2 cellular contexts compared by ENCODE assay signal in genomic region chr9:127586096-127586495, GRCh38.
TF ChIP-seq lines count a peak whose summit lies in the region.

No MANE protein-coding gene starts in this region.

TF ChIP-seq in K562, 482 proteins besides CTCF, POLR2A, EP300 and RAD21:
- peak; percentile 66; the same call in 1 of the 2 replicates for TF ChIP-seq MCM3 (IDR thresholded peaks at IDR 0.05)
- 0 out of 2 replicates have a peak, but pooled peaks have one; percentile 29 for TF ChIP-seq THRB (CRISPR knock-in tag; conservative IDR thresholded peaks at IDR 0.05)
- TF ChIP-seq ZBTB26 (CRISPR knock-in tag; IDR thresholded peaks at IDR 0.05), result peak; percentile 52; the same call in 1 of the 2 replicates
- no peak for TF ChIP-seq RHOXF2B (CRISPR knock-in tag; conservative IDR thresholded peaks at IDR 0.05)
- TF ChIP-seq RBM14 (IDR thresholded peaks at IDR 0.05; ENCODE audit: borderline replicate concordance, insufficient read depth, low read depth, low read length), result no peak
- no peak for TF ChIP-seq ZNF583 (CRISPR knock-in tag; IDR thresholded peaks at IDR 0.05)
- no peak for TF ChIP-seq ZBED1 (IDR thresholded peaks at IDR 0.05)
- TF ChIP-seq CBFA2T3 (IDR thresholded peaks at IDR 0.05), result no peak
- no peak for TF ChIP-seq POLR3A (IDR thresholded peaks at IDR 0.05; ENCODE audit: borderline replicate concordance, extremely low read depth, insufficient read depth, insufficient read length)
- TF ChIP-seq ILK (tag; IDR thresholded peaks at IDR 0.05; ENCODE audit: borderline replicate concordance, low read depth), result no peak
- TF ChIP-seq MCM2 (IDR thresholded peaks at IDR 0.05; ENCODE audit: low read depth), result no peak
- TF ChIP-seq ZNF436 (CRISPR knock-in tag; IDR thresholded peaks at IDR 0.05), result no peak
- no peak for TF ChIP-seq HES1 (IDR thresholded peaks at IDR 0.05; ENCODE audit: low read depth)
- no peak for TF ChIP-seq KLF16 (IDR thresholded peaks at IDR 0.05)
- TF ChIP-seq MCM7 (IDR thresholded peaks at IDR 0.05), result no peak
- TF ChIP-seq ELF4 (CRISPR knock-in tag; IDR thresholded peaks at IDR 0.05), result no peak
- TF ChIP-seq BRCA1 (IDR thresholded peaks at IDR 0.05), result no peak
- no peak for TF ChIP-seq BRCA1 (CRISPR knock-in tag; IDR thresholded peaks at IDR 0.05)
- TF ChIP-seq ZNF561 (CRISPR knock-in tag; conservative IDR thresholded peaks at IDR 0.05), result no peak
- peak; percentile 43; the same call in 1 of the 2 replicates for TF ChIP-seq OTX1 (CRISPR knock-in tag; IDR thresholded peaks at IDR 0.05)
- no peak for TF ChIP-seq PYGO2 (tag; IDR thresholded peaks at IDR 0.05)
- TF ChIP-seq GABPB2 (CRISPR knock-in tag; conservative IDR thresholded peaks at IDR 0.05), result no peak
- no peak for TF ChIP-seq MEF2A (IDR thresholded peaks at IDR 0.05; ENCODE audit: control insufficient read depth, low read depth, low read length)
- TF ChIP-seq ZBTB5 (IDR thresholded peaks at IDR 0.05), result peak; percentile 36; the same call in 1 of the 2 replicates
- TF ChIP-seq TBL1XR1 (IDR thresholded peaks at IDR 0.05; ENCODE audit: low read length in 2 of 2), result no peak

TF ChIP-seq in HepG2, 621 proteins besides CTCF, POLR2A, EP300 and RAD21:
- TF ChIP-seq FOXP1 (IDR thresholded peaks at IDR 0.05) (0 out of 2 replicates have a peak, but pooled peaks have one; percentile 5), FOXP1 (CRISPR knock-in tag; IDR thresholded peaks at IDR 0.05) (no peak), ZNF337 (CRISPR knock-in tag; IDR thresholded peaks at IDR 0.05; ENCODE audit: borderline replicate concordance, low read depth) (no peak), ZNF333 (CRISPR knock-in tag; IDR thresholded peaks at IDR 0.05; ENCODE audit: borderline replicate concordance) (no peak), RBAK (CRISPR knock-in tag; IDR thresholded peaks at IDR 0.05) (no peak)
TF ChIP-seq in HepG2: peak in this region for 1.
